Comparison of ENCODE assay signal across 9 cellular contexts in the genomic region with DNA sequence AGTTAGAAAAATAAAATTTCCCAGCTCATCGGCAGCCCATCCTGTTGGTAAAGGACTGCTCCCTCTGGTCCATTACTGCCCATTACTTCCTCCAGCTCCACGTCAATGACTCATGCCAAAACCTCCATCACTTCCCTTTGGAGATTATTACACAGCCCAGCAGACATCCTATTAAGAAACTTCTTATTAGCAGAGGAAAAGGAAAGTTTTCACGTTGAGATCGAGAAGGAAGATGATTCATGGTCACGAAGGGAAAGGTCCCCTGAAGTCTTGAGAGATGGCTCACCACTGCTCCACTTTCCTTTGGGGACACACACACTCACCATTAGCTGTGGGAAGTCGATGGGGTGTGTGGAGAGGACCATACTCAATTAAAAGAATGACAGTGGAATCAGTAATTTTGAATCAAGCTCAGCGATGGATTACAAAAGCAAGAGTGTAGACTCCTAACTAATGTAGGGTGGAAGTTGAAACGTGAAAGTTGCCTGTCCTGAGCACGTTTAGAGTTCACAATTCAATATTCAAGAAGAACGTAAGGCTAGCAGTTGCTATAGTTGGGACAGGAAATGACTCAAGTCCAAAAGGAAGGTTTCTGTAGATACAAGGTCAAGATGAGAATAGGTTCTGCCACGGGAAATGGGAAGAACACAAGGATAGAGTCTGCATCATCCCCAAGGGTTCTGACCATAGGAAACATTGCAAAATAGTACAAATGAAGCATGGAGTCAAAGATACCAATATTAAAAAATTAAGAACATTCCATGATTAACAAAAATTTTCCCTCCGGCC.
DNase-seq lines count a peak whose midpoint lies in the region; ATAC-seq lines count a peak whose summit lies in the region.
"Had no signal": no experiment of that assay in that cellular context is flagged by ENCODE, and none has a peak within 500 bp of the region (broad histone marks: within the 10 kb centered on the region; RNA-seq: fewer than 3 reads in every experiment).

No MANE protein-coding gene starts in this region.

- ATAC-seq in HG02885 (IDR thresholded peaks at IDR 0.05; ENCODE audit: poor library complexity, unreplicated experiment) (no peak), HG03469 (IDR thresholded peaks at IDR 0.05; ENCODE audit: unreplicated experiment) (no peak)

- peak overlapping the region; percentile 2 for H3K4me3 ChIP-seq in skeletal muscle cell (ENCODE audit: low read depth, low read length)

- DNase-seq in GM04503 (ENCODE audit: low read depth), result peak; percentile 70
- peak; percentile 37 for DNase-seq in T1000 (lab: John Stamatoyannopoulos, UW)
- DNase-seq in glomerular visceral epithelial cell (ENCODE audit: extremely low spot score), result peak; percentile 58
- DNase-seq in skeletal muscle cell (ENCODE audit: low read depth), result peak; percentile 76
- no peak for DNase-seq in NCI-H2171 treated with DMSO at 0.1 percent for 48 hours (lab: John Stamatoyannopoulos, UW)
- DNase-seq in Ammon's horn (ENCODE audit: low spot score), result no peak
- DNase-seq: NCI-H1694 had no signal

Comparison
In these comparisons a context has a peak if more than half of its experiments do, and no peak if none do; other contexts are left out.
1. DNase-seq: peak in GM04503 (single experiment), T1000 (single experiment), glomerular visceral epithelial cell (single experiment) and skeletal muscle cell (single experiment); none in NCI-H2171 treated with DMSO at 0.1 percent for 48 hours (single experiment) and Ammon's horn (single experiment).